Comparison of ENCODE assay signal across 23 cellular contexts in genomic region chr19:44785271-44785670, GRCh38. TPM values are rescaled to one million over a fixed set of nuclear protein-coding genes. Genes with fewer than 3 reads are reported as not detected.
DNase-seq lines count a peak whose midpoint lies in the region; ATAC-seq, FAIRE-seq and TF ChIP-seq lines count a peak whose summit lies in the region.
"Had no signal": no experiment of that assay in that cellular context is flagged by ENCODE, and none has a peak within 500 bp of the region (broad histone marks: within the 10 kb centered on the region; RNA-seq: fewer than 3 reads in every experiment).

No MANE protein-coding gene starts in this region.

- no peak for ATAC-seq in GM18519 (IDR thresholded peaks at IDR 0.05; ENCODE audit: low FRiP score, unreplicated experiment)

- no peak for TF ChIP-seq POLR2A in endothelial cell of umbilical vein (IDR thresholded peaks at IDR 0.05; ENCODE audit: low read depth, low read length)

- no peak overlapping the region for H2BK120ac ChIP-seq in trophoblast cell (ENCODE audit: insufficient read depth, low read length, poor library complexity)

- H3K9me3 ChIP-seq in endothelial cell of umbilical vein (replicated peaks; ENCODE audit: control insufficient read depth, insufficient read depth, low read length), result no peaks in the 10 kb centered on the region
- H3K9me3 ChIP-seq in trophoblast cell (ENCODE audit: insufficient read depth, low read depth, low read length), result no peaks in the 10 kb centered on the region
- H3K9me3 ChIP-seq: A549 had no signal

- H3K4me3 ChIP-seq in endothelial cell of umbilical vein (replicated peaks in 1 of 3; ENCODE audit: insufficient read depth in 1 of 3, low read depth in 1 of 3, low read length in 3 of 3), result no peak overlapping the region
- no peak overlapping the region for H3K4me3 ChIP-seq in trophoblast cell (ENCODE audit: low read depth, low read length)
- H3K4me3 ChIP-seq: GM23248 had no signal

- no peaks in the 10 kb centered on the region for H4K20me1 ChIP-seq in endothelial cell of umbilical vein (replicated peaks; ENCODE audit: control insufficient read depth, extremely low read depth, insufficient read depth, low read length)

- H2BK5ac ChIP-seq in trophoblast cell (ENCODE audit: low read depth, low read length, poor library complexity), result no peak overlapping the region

- H4K12ac ChIP-seq in trophoblast cell (ENCODE audit: low read depth, low read length), result no peak overlapping the region

- H3K18ac ChIP-seq in trophoblast cell (ENCODE audit: low read length), result no peak overlapping the region

- intact Hi-C loops in endothelial cell of umbilical vein (cut with micrococcal nuclease), result no loop called here

- H3K79me2 ChIP-seq in endothelial cell of umbilical vein (ENCODE audit: control insufficient read depth, insufficient read depth, low read length) (no peaks in the 10 kb centered on the region), trophoblast cell (ENCODE audit: control insufficient read depth, insufficient read depth, low read length, poor library complexity) (no peaks in the 10 kb centered on the region)

- H3K27me3 ChIP-seq in endothelial cell of umbilical vein (ENCODE audit: control insufficient read depth in 2 of 2, insufficient read depth in 2 of 2, low read length in 2 of 2) (no peaks in the 10 kb centered on the region), trophoblast cell (ENCODE audit: insufficient read depth, low read length) (no peaks in the 10 kb centered on the region)

- dilution Hi-C loops in endothelial cell of umbilical vein (cut with MboI; ENCODE audit: extremely low pct_ligation_motif_present, low sequenced_read_pairs), result no loop called here

- no peak overlapping the region for H3K23ac ChIP-seq in trophoblast cell (ENCODE audit: low read length)

- H3K4me1 ChIP-seq in endothelial cell of umbilical vein (ENCODE audit: control insufficient read depth, extremely low read depth, insufficient read depth, low read length) (no peaks in the 10 kb centered on the region), trophoblast cell (ENCODE audit: control insufficient read depth in 1 of 2, insufficient read depth in 2 of 2, low read length in 2 of 2) (no peaks in the 10 kb centered on the region)

- no peaks in the 10 kb centered on the region for H3K9me1 ChIP-seq in endothelial cell of umbilical vein (replicated peaks; ENCODE audit: control insufficient read depth, extremely low read depth, insufficient read depth, low read length)

- CTCF ChIA-PET in endothelial cell of umbilical vein (lab: Charles Lee), result interaction anchor here (0.7 to 6.5 kb wide), 21 partner anchors 11 to 215 kb away, joined by 3 to 57 read pairs (median 12); partner anchors contain the start of genes BCAM and NECTIN2

- POLR2A ChIA-PET in endothelial cell of umbilical vein (lab: Charles Lee), result no interaction called here

- H2AFZ ChIP-seq in endothelial cell of umbilical vein (ENCODE audit: low read depth, low read length) (no peak overlapping the region), trophoblast cell (ENCODE audit: insufficient read depth, low read length, poor library complexity) (no peak overlapping the region)
- H2AFZ ChIP-seq: GM23248 had no signal

- H3K4me2 ChIP-seq in endothelial cell of umbilical vein (ENCODE audit: insufficient read depth, low read length), result no peak overlapping the region
- H3K4me2 ChIP-seq in trophoblast cell (ENCODE audit: low read length), result no peak overlapping the region

- H3K14ac ChIP-seq in trophoblast cell (ENCODE audit: low read length), result no peak overlapping the region

- no peak overlapping the region for H3K9ac ChIP-seq in endothelial cell of umbilical vein (replicated peaks; ENCODE audit: extremely low read depth, insufficient read depth, low read length)
- no peak overlapping the region for H3K9ac ChIP-seq in trophoblast cell (ENCODE audit: low read length)
- H3K9ac ChIP-seq: GM23248 had no signal

- TF ChIP-seq CTCF in VCaP (conservative IDR thresholded peaks at IDR 0.05) (no peak), endothelial cell of umbilical vein (IDR thresholded peaks at IDR 0.05; ENCODE audit: extremely low read depth in 1 of 2, insufficient read depth in 1 of 2, low read depth in 1 of 2, low read length in 2 of 2) (no peak)

- no TSS peak for BruUV-seq in endothelial cell of umbilical vein (replicated peaks; lab: Mats Ljungman, UMichigan)

- no peak overlapping the region for H2AK5ac ChIP-seq in trophoblast cell (ENCODE audit: low read length)

- H3K36me3 ChIP-seq in endothelial cell of umbilical vein (ENCODE audit: control insufficient read depth in 2 of 2, extremely low read depth in 1 of 2, insufficient read depth in 2 of 2, low read length in 2 of 2) (no peaks in the 10 kb centered on the region), trophoblast cell (ENCODE audit: control insufficient read depth in 1 of 2, insufficient read depth in 2 of 2, low read length in 2 of 2) (no peaks in the 10 kb centered on the region)

- peak; percentile 18 for FAIRE-seq in endothelial cell of umbilical vein (lab: Jason Lieb, UNC)
- FAIRE-seq: GM12891, GM18507, H1 had no signal

- no peak overlapping the region for H3K4ac ChIP-seq in trophoblast cell (ENCODE audit: low read depth, low read length)

- no peak overlapping the region for H4K8ac ChIP-seq in trophoblast cell (ENCODE audit: low read depth, low read length)

- H4K91ac ChIP-seq in trophoblast cell (ENCODE audit: low read depth, low read length), result no peak overlapping the region

- DNase-seq in endothelial cell of umbilical vein (ENCODE audit: low read depth, low spot score) (no peak), trophoblast cell (peak; percentile 13 to 72), NCI-H2107 (lab: John Stamatoyannopoulos, UW) (no peak), AG08395 (ENCODE audit: low spot score) (no peak)
- DNase-seq: 8988T; ACHN; Calu3; CD4-positive, alpha-beta memory T cell; COR-L47; DMS79 treated with DMSO at 0.1 percent for 48 hours; GF-D8; GM23248; H7; HCEC 1CT had no signal

- H3K27ac ChIP-seq in VCaP (peak overlapping the region; percentile 78), endothelial cell of umbilical vein (ENCODE audit: insufficient read depth, low read depth, low read length) (no peak overlapping the region), trophoblast cell (ENCODE audit: low read depth, low read length) (no peak overlapping the region)
- H3K27ac ChIP-seq: GM23248 had no signal

- H2BK12ac ChIP-seq in trophoblast cell (ENCODE audit: low read length), result no peak overlapping the region

- no CpG with 5 or more reads among the region's 3 CpGs for WGBS in trophoblast cell (ENCODE audit: extremely low coverage, insufficient coverage, insufficient read length)

- no peaks in the 10 kb centered on the region for H3K79me1 ChIP-seq in trophoblast cell (ENCODE audit: low read length)

TF ChIP-seq in endothelial cell of umbilical vein, 7 proteins besides CTCF, POLR2A, EP300 and RAD21:
- TF ChIP-seq MYC (IDR thresholded peaks at IDR 0.05; ENCODE audit: low read depth, low read length) (no peak), JUN (IDR thresholded peaks at IDR 0.05; ENCODE audit: borderline replicate concordance, insufficient read depth, insufficient read length, low read depth) (no peak), POLR2AphosphoS5 (IDR thresholded peaks at IDR 0.05; ENCODE audit: insufficient read depth, low read depth, low read length) (no peak)

RNA-seq across cellular contexts. Expression of gene CBLC, which starts 7.6 kb away (rescaled TPM):
- total RNA-seq in endothelial cell of umbilical vein, result not detected in 2 replicates
- polyA plus RNA-seq in endothelial cell of umbilical vein, result 0.04 and 0.08 TPM in 2 replicates
- polyA plus RNA-seq in endothelial cell of umbilical vein (2011; cell fraction: cytosol; rRNA removed), result not detected in 2 replicates
- polyA plus RNA-seq in endothelial cell of umbilical vein (2011; cell fraction: nucleus; rRNA removed), result 0.10 TPM in 1 of 2 replicates, not detected in the other
- not detected in 2 replicates for polyA plus RNA-seq in endothelial cell of umbilical vein (2012)
- polyA minus RNA-seq in endothelial cell of umbilical vein, result not detected in 2 replicates
- polyA minus RNA-seq in endothelial cell of umbilical vein (2011; cell fraction: cytosol; rRNA and poly(A)+ RNA removed), result not detected
- not detected in 2 replicates for polyA minus RNA-seq in endothelial cell of umbilical vein (2011; cell fraction: nucleus; rRNA and poly(A)+ RNA removed)
- polyA plus RNA-seq in trophoblast cell (2013), result 1.4 and 1.7 TPM in 2 replicates
- total RNA-seq: CD4-positive, alpha-beta memory T cell; Daoy; G401; GM23248 had no signal
- polyA plus RNA-seq: A549; BJ; CD4-positive, alpha-beta memory T cell; GM23248 had no signal

RNA-seq across cellular contexts. Expression of gene BCAM, which starts 23.6 kb away (rescaled TPM):
- 28.5 and 29.0 TPM in 2 replicates for total RNA-seq in endothelial cell of umbilical vein
- 23.9 and 32.5 TPM in 2 replicates for polyA plus RNA-seq in endothelial cell of umbilical vein
- polyA plus RNA-seq in endothelial cell of umbilical vein (2011; cell fraction: cytosol; rRNA removed), result 10.3 and 16.7 TPM in 2 replicates
- 38.1 and 38.2 TPM in 2 replicates for polyA plus RNA-seq in endothelial cell of umbilical vein (2011; cell fraction: nucleus; rRNA removed)
- 15.7 and 30.3 TPM in 2 replicates for polyA plus RNA-seq in endothelial cell of umbilical vein (2012)
- polyA minus RNA-seq in endothelial cell of umbilical vein, result 7.8 and 9.4 TPM in 2 replicates
- polyA minus RNA-seq in endothelial cell of umbilical vein (2011; cell fraction: cytosol; rRNA and poly(A)+ RNA removed), result not detected
- 5.0 and 12.7 TPM in 2 replicates for polyA minus RNA-seq in endothelial cell of umbilical vein (2011; cell fraction: nucleus; rRNA and poly(A)+ RNA removed)
- 33.0 and 36.2 TPM in 2 replicates for polyA plus RNA-seq in trophoblast cell (2013)
- total RNA-seq: CD4-positive, alpha-beta memory T cell had no signal
- polyA plus RNA-seq: CD4-positive, alpha-beta memory T cell had no signal

RNA-seq across cellular contexts. Expression of gene BCL3, which starts 36.8 kb away (rescaled TPM):
- total RNA-seq in endothelial cell of umbilical vein, result 24.0 and 26.9 TPM in 2 replicates
- polyA plus RNA-seq in endothelial cell of umbilical vein, result 11.0 and 15.3 TPM in 2 replicates
- 7.2 and 9.0 TPM in 2 replicates for polyA plus RNA-seq in endothelial cell of umbilical vein (2011; cell fraction: cytosol; rRNA removed)
- 9.7 and 11.6 TPM in 2 replicates for polyA plus RNA-seq in endothelial cell of umbilical vein (2011; cell fraction: nucleus; rRNA removed)
- 10.4 and 17.2 TPM in 2 replicates for polyA plus RNA-seq in endothelial cell of umbilical vein (2012)
- polyA minus RNA-seq in endothelial cell of umbilical vein, result 4.7 and 10.4 TPM in 2 replicates
- polyA minus RNA-seq in endothelial cell of umbilical vein (2011; cell fraction: cytosol; rRNA and poly(A)+ RNA removed), result 17.0 TPM
- polyA minus RNA-seq in endothelial cell of umbilical vein (2011; cell fraction: nucleus; rRNA and poly(A)+ RNA removed), result 5.7 and 7.2 TPM in 2 replicates
- 1.7 and 2.0 TPM in 2 replicates for polyA plus RNA-seq in trophoblast cell (2013)

Comparison
In these comparisons a context has a peak if more than half of its experiments do, and no peak if none do; other contexts are left out.
1. DNase-seq: peak in trophoblast cell (2 of 2); none in endothelial cell of umbilical vein (single experiment), NCI-H2107 (single experiment) and AG08395 (single experiment).